Comparison of ENCODE assay signal across 9 cellular contexts in genomic region chr12:94595152-94595551, GRCh38.
"Had no signal": no experiment of that assay in that cellular context is flagged by ENCODE, and none has a peak within 500 bp of the region (broad histone marks: within the 10 kb centered on the region; RNA-seq: fewer than 3 reads in every experiment).

No MANE protein-coding gene starts in this region.

- DNase-seq: activated CD4-positive, alpha-beta T cell treated with anti-CD3 and anti-CD28 coated beads, Interleukin-2, amount 50 U/mL, for 1 hour; brain microvascular endothelial cell; cerebellar nuclear complex; glutamatergic neuron; naive thymus-derived CD8-positive, alpha-beta T cell; stimulated activated CD8-positive, alpha-beta memory T cell treated with anti-CD3 and anti-CD28 coated beads, Interleukin-4, amount 100 ng/mL, for 48 hours; stimulated activated naive CD8-positive, alpha-beta T cell treated with anti-CD3 and anti-CD28 coated beads, Interleukin-15, Interleukin-2, amounts not matched to agents 100 U/mL and 50 U/mL, for 24 hours; upper lobe of left lung had no signal

- ATAC-seq: naive thymus-derived CD8-positive, alpha-beta T cell; sciatic nerve; stimulated activated naive CD8-positive, alpha-beta T cell treated with anti-CD3 and anti-CD28 coated beads, Interleukin-15, Interleukin-2, amounts not matched to agents 100 U/mL and 50 U/mL, for 24 hours had no signal

- H3K4me3 ChIP-seq: upper lobe of left lung had no signal
